Comparison of ENCODE assay signal across 1 cellular context in the genomic region with DNA sequence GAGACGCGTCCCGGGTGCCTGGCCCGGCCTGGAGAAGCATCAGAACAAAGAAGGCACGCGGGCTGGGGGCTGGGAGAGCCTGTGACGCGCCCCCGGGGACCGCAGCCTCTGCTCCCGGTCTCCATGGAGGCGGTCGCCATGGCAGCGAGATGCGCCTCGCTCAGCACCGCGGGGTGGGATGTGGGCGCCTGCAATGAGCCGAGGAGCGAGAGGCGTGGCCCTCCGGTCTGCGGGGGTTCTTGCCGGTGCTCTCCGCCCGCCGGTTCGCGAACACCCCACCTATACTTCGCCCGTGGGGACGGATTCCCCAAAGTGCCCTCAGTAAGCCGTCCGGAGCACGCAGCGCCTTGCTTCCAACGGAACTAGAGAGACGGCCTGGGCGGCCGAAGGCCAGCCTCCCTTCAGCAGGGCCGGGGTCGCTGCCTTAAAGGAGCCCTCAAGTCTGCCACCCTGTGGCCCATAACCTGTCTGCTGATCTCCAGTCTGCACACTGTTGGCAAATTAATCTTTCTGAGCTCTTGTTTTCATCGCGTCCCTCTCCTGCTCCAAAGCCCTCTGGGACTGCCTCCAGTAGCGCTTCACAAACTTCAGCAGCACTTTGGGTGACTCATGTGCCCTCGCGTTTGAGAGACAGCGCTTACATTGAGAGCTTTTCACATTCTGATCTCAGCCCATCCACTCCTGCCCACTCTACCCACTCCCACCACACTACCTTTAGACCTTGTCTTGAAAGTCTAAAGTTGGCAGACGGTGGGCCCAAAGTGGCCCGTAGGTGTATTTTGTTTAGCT.
TF ChIP-seq lines count a peak whose summit lies in the region.

No MANE protein-coding gene starts in this region.

TF ChIP-seq in HepG2, 621 proteins besides CTCF, POLR2A, EP300 and RAD21 (continued from another document):
- TF ChIP-seq, protein P1, sequence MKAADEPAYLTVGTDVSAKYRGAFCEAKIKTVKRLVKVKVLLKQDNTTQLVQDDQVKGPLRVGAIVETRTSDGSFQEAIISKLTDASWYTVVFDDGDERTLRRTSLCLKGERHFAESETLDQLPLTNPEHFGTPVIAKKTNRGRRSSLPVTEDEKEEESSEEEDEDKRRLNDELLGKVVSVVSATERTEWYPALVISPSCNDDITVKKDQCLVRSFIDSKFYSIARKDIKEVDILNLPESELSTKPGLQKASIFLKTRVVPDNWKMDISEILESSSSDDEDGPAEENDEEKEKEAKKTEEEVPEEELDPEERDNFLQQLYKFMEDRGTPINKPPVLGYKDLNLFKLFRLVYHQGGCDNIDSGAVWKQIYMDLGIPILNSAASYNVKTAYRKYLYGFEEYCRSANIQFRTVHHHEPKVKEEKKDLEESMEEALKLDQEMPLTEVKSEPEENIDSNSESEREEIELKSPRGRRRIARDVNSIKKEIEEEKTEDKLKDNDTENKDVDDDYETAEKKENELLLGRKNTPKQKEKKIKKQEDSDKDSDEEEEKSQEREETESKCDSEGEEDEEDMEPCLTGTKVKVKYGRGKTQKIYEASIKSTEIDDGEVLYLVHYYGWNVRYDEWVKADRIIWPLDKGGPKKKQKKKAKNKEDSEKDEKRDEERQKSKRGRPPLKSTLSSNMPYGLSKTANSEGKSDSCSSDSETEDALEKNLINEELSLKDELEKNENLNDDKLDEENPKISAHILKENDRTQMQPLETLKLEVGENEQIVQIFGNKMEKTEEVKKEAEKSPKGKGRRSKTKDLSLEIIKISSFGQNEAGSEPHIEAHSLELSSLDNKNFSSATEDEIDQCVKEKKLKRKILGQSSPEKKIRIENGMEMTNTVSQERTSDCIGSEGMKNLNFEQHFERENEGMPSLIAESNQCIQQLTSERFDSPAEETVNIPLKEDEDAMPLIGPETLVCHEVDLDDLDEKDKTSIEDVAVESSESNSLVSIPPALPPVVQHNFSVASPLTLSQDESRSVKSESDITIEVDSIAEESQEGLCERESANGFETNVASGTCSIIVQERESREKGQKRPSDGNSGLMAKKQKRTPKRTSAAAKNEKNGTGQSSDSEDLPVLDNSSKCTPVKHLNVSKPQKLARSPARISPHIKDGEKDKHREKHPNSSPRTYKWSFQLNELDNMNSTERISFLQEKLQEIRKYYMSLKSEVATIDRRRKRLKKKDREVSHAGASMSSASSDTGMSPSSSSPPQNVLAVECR (CRISPR knock-in tag; IDR thresholded peaks at IDR 0.05; ENCODE audit: borderline replicate concordance), result peak; percentile 38
- TF ChIP-seq ZNF761 (CRISPR knock-in tag; conservative IDR thresholded peaks at IDR 0.05) (0 out of 2 replicates have a peak, but pooled peaks have one; percentile 15), NCOA5 (CRISPR knock-in tag; IDR thresholded peaks at IDR 0.05) (no peak), PCBP2 (optimal IDR thresholded peaks at IDR 0.05; ENCODE audit: low read depth, low read length, poor library complexity, severe bottlenecking) (no peak), ZNF75D (CRISPR knock-in tag; IDR thresholded peaks at IDR 0.05; ENCODE audit: borderline replicate concordance) (no peak), MTF1 (CRISPR knock-in tag; IDR thresholded peaks at IDR 0.05) (no peak), ZNF83 (CRISPR knock-in tag; IDR thresholded peaks at IDR 0.05; ENCODE audit: borderline replicate concordance) (no peak), HOXA9 (CRISPR knock-in tag; IDR thresholded peaks at IDR 0.05; ENCODE audit: borderline replicate concordance) (no peak), ATF1 (CRISPR knock-in tag; IDR thresholded peaks at IDR 0.05) (no peak), ZNF547 (CRISPR knock-in tag; IDR thresholded peaks at IDR 0.05) (peak; percentile 59; the same call in 1 of the 2 replicates), ZNF773 (CRISPR knock-in tag; IDR thresholded peaks at IDR 0.05; ENCODE audit: borderline replicate concordance) (peak; percentile 12; the same call in 1 of the 2 replicates), KMT2B (CRISPR knock-in tag; IDR thresholded peaks at IDR 0.05) (no peak), ZNF607 (CRISPR knock-in tag; IDR thresholded peaks at IDR 0.05; ENCODE audit: borderline replicate concordance) (no peak), ZNF343 (CRISPR knock-in tag; IDR thresholded peaks at IDR 0.05) (no peak; the same call in 1 of the 2 replicates), ZC3H4 (CRISPR knock-in tag; IDR thresholded peaks at IDR 0.05; ENCODE audit: borderline replicate concordance) (no peak), FOXC1 (CRISPR knock-in tag; IDR thresholded peaks at IDR 0.05; ENCODE audit: borderline replicate concordance) (no peak; the same call in 1 of the 2 replicates), BRD4 (CRISPR knock-in tag; IDR thresholded peaks at IDR 0.05) (peak; percentile 28; the same call in 1 of the 2 replicates), NCOR1 (IDR thresholded peaks at IDR 0.05; ENCODE audit: borderline replicate concordance, low read length) (no peak), SP2 (CRISPR knock-in tag; IDR thresholded peaks at IDR 0.05) (no peak), HMG20B (CRISPR knock-in tag; conservative IDR thresholded peaks at IDR 0.05) (no peak), SP1 (IDR thresholded peaks at IDR 0.05) (no peak), SP1 (CRISPR knock-in tag; IDR thresholded peaks at IDR 0.05) (no peak), ZNF263 (CRISPR knock-in tag; IDR thresholded peaks at IDR 0.05) (0 out of 2 replicates have a peak, but pooled peaks have one; percentile 24), GLI4 (CRISPR knock-in tag; IDR thresholded peaks at IDR 0.05; ENCODE audit: borderline replicate concordance) (peak; percentile 84; the same call in 1 of the 2 replicates)
- TF ChIP-seq, protein P2, sequence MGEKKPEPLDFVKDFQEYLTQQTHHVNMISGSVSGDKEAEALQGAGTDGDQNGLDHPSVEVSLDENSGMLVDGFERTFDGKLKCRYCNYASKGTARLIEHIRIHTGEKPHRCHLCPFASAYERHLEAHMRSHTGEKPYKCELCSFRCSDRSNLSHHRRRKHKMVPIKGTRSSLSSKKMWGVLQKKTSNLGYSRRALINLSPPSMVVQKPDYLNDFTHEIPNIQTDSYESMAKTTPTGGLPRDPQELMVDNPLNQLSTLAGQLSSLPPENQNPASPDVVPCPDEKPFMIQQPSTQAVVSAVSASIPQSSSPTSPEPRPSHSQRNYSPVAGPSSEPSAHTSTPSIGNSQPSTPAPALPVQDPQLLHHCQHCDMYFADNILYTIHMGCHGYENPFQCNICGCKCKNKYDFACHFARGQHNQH (CRISPR knock-in tag; IDR thresholded peaks at IDR 0.05), result peak; percentile 38
- TF ChIP-seq, protein P3, sequence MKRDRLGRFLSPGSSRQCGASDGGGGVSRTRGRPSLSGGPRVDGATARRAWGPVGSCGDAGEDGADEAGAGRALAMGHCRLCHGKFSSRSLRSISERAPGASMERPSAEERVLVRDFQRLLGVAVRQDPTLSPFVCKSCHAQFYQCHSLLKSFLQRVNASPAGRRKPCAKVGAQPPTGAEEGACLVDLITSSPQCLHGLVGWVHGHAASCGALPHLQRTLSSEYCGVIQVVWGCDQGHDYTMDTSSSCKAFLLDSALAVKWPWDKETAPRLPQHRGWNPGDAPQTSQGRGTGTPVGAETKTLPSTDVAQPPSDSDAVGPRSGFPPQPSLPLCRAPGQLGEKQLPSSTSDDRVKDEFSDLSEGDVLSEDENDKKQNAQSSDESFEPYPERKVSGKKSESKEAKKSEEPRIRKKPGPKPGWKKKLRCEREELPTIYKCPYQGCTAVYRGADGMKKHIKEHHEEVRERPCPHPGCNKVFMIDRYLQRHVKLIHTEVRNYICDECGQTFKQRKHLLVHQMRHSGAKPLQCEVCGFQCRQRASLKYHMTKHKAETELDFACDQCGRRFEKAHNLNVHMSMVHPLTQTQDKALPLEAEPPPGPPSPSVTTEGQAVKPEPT (CRISPR knock-in tag; IDR thresholded peaks at IDR 0.05; ENCODE audit: low read depth), result peak; percentile 36; the same call in 1 of the 2 replicates
- TF ChIP-seq, protein P4, sequence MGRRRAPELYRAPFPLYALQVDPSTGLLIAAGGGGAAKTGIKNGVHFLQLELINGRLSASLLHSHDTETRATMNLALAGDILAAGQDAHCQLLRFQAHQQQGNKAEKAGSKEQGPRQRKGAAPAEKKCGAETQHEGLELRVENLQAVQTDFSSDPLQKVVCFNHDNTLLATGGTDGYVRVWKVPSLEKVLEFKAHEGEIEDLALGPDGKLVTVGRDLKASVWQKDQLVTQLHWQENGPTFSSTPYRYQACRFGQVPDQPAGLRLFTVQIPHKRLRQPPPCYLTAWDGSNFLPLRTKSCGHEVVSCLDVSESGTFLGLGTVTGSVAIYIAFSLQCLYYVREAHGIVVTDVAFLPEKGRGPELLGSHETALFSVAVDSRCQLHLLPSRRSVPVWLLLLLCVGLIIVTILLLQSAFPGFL (CRISPR knock-in tag; IDR thresholded peaks at IDR 0.05), result no peak; the same call in 1 of the 2 replicates
- TF ChIP-seq, protein P5, sequence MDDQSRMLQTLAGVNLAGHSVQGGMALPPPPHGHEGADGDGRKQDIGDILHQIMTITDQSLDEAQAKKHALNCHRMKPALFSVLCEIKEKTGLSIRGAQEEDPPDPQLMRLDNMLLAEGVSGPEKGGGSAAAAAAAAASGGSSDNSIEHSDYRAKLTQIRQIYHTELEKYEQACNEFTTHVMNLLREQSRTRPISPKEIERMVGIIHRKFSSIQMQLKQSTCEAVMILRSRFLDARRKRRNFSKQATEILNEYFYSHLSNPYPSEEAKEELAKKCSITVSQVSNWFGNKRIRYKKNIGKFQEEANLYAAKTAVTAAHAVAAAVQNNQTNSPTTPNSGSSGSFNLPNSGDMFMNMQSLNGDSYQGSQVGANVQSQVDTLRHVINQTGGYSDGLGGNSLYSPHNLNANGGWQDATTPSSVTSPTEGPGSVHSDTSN (CRISPR knock-in tag; IDR thresholded peaks at IDR 0.05; ENCODE audit: borderline replicate concordance), result no peak
- TF ChIP-seq, protein P6, sequence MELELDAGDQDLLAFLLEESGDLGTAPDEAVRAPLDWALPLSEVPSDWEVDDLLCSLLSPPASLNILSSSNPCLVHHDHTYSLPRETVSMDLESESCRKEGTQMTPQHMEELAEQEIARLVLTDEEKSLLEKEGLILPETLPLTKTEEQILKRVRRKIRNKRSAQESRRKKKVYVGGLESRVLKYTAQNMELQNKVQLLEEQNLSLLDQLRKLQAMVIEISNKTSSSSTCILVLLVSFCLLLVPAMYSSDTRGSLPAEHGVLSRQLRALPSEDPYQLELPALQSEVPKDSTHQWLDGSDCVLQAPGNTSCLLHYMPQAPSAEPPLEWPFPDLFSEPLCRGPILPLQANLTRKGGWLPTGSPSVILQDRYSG (CRISPR knock-in tag; IDR thresholded peaks at IDR 0.05), result 0 out of 2 replicates have a peak, but pooled peaks have one; percentile 57
- TF ChIP-seq, protein P7, sequence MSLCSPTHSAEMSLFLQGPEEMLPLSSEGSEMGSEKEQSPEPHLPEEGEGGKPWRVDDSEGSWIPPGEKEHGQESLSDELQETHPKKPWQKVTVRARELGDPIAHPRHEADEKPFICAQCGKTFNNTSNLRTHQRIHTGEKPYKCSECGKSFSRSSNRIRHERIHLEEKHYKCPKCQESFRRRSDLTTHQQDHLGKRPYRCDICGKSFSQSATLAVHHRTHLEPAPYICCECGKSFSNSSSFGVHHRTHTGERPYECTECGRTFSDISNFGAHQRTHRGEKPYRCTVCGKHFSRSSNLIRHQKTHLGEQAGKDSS (CRISPR knock-in tag; IDR thresholded peaks at IDR 0.05; ENCODE audit: borderline replicate concordance, low read depth), result peak; percentile 69; the same call in 1 of the 2 replicates
- TF ChIP-seq, protein P8, sequence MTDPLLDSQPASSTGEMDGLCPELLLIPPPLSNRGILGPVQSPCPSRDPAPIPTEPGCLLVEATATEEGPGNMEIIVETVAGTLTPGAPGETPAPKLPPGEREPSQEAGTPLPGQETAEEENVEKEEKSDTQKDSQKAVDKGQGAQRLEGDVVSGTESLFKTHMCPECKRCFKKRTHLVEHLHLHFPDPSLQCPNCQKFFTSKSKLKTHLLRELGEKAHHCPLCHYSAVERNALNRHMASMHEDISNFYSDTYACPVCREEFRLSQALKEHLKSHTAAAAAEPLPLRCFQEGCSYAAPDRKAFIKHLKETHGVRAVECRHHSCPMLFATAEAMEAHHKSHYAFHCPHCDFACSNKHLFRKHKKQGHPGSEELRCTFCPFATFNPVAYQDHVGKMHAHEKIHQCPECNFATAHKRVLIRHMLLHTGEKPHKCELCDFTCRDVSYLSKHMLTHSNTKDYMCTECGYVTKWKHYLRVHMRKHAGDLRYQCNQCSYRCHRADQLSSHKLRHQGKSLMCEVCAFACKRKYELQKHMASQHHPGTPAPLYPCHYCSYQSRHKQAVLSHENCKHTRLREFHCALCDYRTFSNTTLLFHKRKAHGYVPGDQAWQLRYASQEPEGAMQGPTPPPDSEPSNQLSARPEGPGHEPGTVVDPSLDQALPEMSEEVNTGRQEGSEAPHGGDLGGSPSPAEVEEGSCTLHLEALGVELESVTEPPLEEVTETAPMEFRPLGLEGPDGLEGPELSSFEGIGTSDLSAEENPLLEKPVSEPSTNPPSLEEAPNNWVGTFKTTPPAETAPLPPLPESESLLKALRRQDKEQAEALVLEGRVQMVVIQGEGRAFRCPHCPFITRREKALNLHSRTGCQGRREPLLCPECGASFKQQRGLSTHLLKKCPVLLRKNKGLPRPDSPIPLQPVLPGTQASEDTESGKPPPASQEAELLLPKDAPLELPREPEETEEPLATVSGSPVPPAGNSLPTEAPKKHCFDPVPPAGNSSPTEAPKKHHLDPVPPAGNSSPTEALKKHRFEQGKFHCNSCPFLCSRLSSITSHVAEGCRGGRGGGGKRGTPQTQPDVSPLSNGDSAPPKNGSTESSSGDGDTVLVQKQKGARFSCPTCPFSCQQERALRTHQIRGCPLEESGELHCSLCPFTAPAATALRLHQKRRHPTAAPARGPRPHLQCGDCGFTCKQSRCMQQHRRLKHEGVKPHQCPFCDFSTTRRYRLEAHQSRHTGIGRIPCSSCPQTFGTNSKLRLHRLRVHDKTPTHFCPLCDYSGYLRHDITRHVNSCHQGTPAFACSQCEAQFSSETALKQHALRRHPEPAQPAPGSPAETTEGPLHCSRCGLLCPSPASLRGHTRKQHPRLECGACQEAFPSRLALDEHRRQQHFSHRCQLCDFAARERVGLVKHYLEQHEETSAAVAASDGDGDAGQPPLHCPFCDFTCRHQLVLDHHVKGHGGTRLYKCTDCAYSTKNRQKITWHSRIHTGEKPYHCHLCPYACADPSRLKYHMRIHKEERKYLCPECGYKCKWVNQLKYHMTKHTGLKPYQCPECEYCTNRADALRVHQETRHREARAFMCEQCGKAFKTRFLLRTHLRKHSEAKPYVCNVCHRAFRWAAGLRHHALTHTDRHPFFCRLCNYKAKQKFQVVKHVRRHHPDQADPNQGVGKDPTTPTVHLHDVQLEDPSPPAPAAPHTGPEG (CRISPR knock-in tag; IDR thresholded peaks at IDR 0.05), result no peak
